Comparison of ENCODE assay signal across 22 cellular contexts in genomic region chr15:66298803-66299251, GRCh38. TPM values are rescaled to one million over a fixed set of nuclear protein-coding genes. Genes with fewer than 3 reads are reported as not detected.
DNase-seq lines count a peak whose midpoint lies in the region; ATAC-seq and TF ChIP-seq lines count a peak whose summit lies in the region.
"Had no signal": no experiment of that assay in that cellular context is flagged by ENCODE, and none has a peak within 500 bp of the region (broad histone marks: within the 10 kb centered on the region; RNA-seq: fewer than 3 reads in every experiment).

No MANE protein-coding gene starts in this region.

- no peaks in the 10 kb centered on the region for H3K27me3 Mint-ChIP-seq in activated naive CD4-positive, alpha-beta T cell treated with anti-CD3 and anti-CD28 coated beads for 36 hours (ENCODE audit: low read depth)
- H3K27me3 Mint-ChIP-seq: naive thymus-derived CD4-positive, alpha-beta T cell; type B pancreatic cell had no signal

- H3K9me3 ChIP-seq in body of pancreas (no peaks in the 10 kb centered on the region), MM.1S (replicated peaks; ENCODE audit: insufficient read depth, low read length) (no peaks in the 10 kb centered on the region)
- H3K9me3 ChIP-seq: heart right ventricle, ovary had no signal

- no peak for ATAC-seq in activated naive CD4-positive, alpha-beta T cell treated with anti-CD3 and anti-CD28 coated beads, Interleukin-2, amount 50 U/mL, for 72 hours
- ATAC-seq in body of pancreas: peak; percentile 13
- ATAC-seq in HG02763 (IDR thresholded peaks at IDR 0.05; ENCODE audit: unreplicated experiment): no peak
- ATAC-seq: activated CD4-positive, CD25-positive, alpha-beta regulatory T cell treated with anti-CD3 and anti-CD28 coated beads, Interleukin-2, amount 50 U/mL, for 24 hours; heart right ventricle; naive thymus-derived CD4-positive, alpha-beta T cell; sciatic nerve; stimulated activated naive CD8-positive, alpha-beta T cell treated with anti-CD3 and anti-CD28 coated beads, Interleukin-15, Interleukin-2, amounts not matched to agents 100 U/mL and 50 U/mL, for 24 hours had no signal

- peaks cover 12% of the 10 kb centered on the region for H3F3A ChIP-seq in MM.1S (ENCODE audit: insufficient read depth, low read length)

- H3K36me3 ChIP-seq in body of pancreas (replicated peaks in 1 of 2; ENCODE audit: insufficient read depth in 1 of 2, low read depth in 2 of 2): no peaks in the 10 kb centered on the region
- no peaks in the 10 kb centered on the region for H3K36me3 ChIP-seq in MM.1S (replicated peaks; ENCODE audit: insufficient read depth, low read length)
- H3K36me3 ChIP-seq: ovary had no signal

- peaks cover 20% of the 10 kb centered on the region for H3K4me1 Mint-ChIP-seq in activated naive CD4-positive, alpha-beta T cell treated with anti-CD3 and anti-CD28 coated beads for 36 hours (ENCODE audit: low read depth)

- H3K4me3 ChIP-seq in body of pancreas: no peak overlapping the region
- no peak overlapping the region for H3K4me3 ChIP-seq in MM.1S (ENCODE audit: low read length)
- H3K4me3 ChIP-seq: heart right ventricle, lung, ovary had no signal

- DNase-seq in activated naive CD4-positive, alpha-beta T cell treated with anti-CD3 and anti-CD28 coated beads, Interleukin-2, amount 50 U/mL, for 72 hours (ENCODE audit: low spot score in 2 of 2): no peak
- DNase-seq in activated naive CD4-positive, alpha-beta T cell treated with anti-CD3 and anti-CD28 coated beads for 36 hours: no peak
- DNase-seq in NCI-H2171 (lab: John Stamatoyannopoulos, UW) (peak; percentile 73), body of pancreas (peak; percentile 55 to 81 (median 60)), NOMO-1 (lab: John Stamatoyannopoulos, UW; ENCODE audit: unreplicated experiment in 2 of 2) (no peak), MM.1S (no peak)
- DNase-seq in effector CD4-positive, alpha-beta T cell: no peak
- DNase-seq: activated effector memory CD4-positive, alpha-beta T cell treated with Interleukin-2 at 50 U/mL for 16 hours; amniotic stem cell; central memory CD4-positive, alpha-beta T cell; heart right ventricle; naive thymus-derived CD4-positive, alpha-beta T cell; NCI-H1048; ovary; SHP77; stimulated activated naive CD8-positive, alpha-beta T cell treated with anti-CD3 and anti-CD28 coated beads, Interleukin-15, Interleukin-2, amounts not matched to agents 100 U/mL and 50 U/mL, for 24 hours had no signal

- intact Hi-C loops in activated naive CD4-positive, alpha-beta T cell treated with anti-CD3 and anti-CD28 coated beads for 36 hours (cut with micrococcal nuclease): no loop called here
- intact Hi-C loops in body of pancreas (cut with DNase I): no loop called here

- H3K79me2 ChIP-seq in MM.1S (ENCODE audit: low read length): peaks cover 33% of the 10 kb centered on the region

- H3K9me3 Mint-ChIP-seq in activated naive CD4-positive, alpha-beta T cell treated with anti-CD3 and anti-CD28 coated beads, Interleukin-2, amount 50 U/mL, for 72 hours: no peaks in the 10 kb centered on the region
- no peaks in the 10 kb centered on the region for H3K9me3 Mint-ChIP-seq in activated naive CD4-positive, alpha-beta T cell treated with anti-CD3 and anti-CD28 coated beads for 36 hours
- H3K9me3 Mint-ChIP-seq: naive thymus-derived CD4-positive, alpha-beta T cell; type B pancreatic cell had no signal

- H3K27ac ChIP-seq in body of pancreas: no peak overlapping the region
- no peak overlapping the region for H3K27ac ChIP-seq in MM.1S (ENCODE audit: low read length)
- H3K27ac ChIP-seq: heart right ventricle, KMS-11, ovary had no signal

- H3K4me2 ChIP-seq in MM.1S (ENCODE audit: low read depth, low read length): no peak overlapping the region
- H3K4me2 ChIP-seq: KMS-11 had no signal

- peak overlapping the region; percentile 53 to 70 for H3K27ac Mint-ChIP-seq in activated naive CD4-positive, alpha-beta T cell treated with anti-CD3 and anti-CD28 coated beads, Interleukin-2, amount 50 U/mL, for 72 hours
- H3K27ac Mint-ChIP-seq in activated naive CD4-positive, alpha-beta T cell treated with anti-CD3 and anti-CD28 coated beads for 36 hours: no peak overlapping the region
- H3K27ac Mint-ChIP-seq: type B pancreatic cell had no signal

- peaks cover 5 to 6% of the 10 kb centered on the region in 2 donors for H3K36me3 Mint-ChIP-seq in activated naive CD4-positive, alpha-beta T cell treated with anti-CD3 and anti-CD28 coated beads, Interleukin-2, amount 50 U/mL, for 72 hours
- H3K36me3 Mint-ChIP-seq in activated naive CD4-positive, alpha-beta T cell treated with anti-CD3 and anti-CD28 coated beads for 36 hours (ENCODE audit: low read depth): peaks cover 15% of the 10 kb centered on the region

- TF ChIP-seq POLR2A in body of pancreas (IDR thresholded peaks at IDR 0.05): no peak

- no peaks in the 10 kb centered on the region for H4K20me1 ChIP-seq in MM.1S (ENCODE audit: insufficient read depth, low read length)

- TF ChIP-seq CTCF in body of pancreas (IDR thresholded peaks at IDR 0.05) (no peak), MM.1S (IDR thresholded peaks at IDR 0.05; ENCODE audit: low read length) (no peak)

- H3K9ac ChIP-seq in MM.1S (ENCODE audit: low read length): no peak overlapping the region
- H3K9ac ChIP-seq: KMS-11 had no signal

- H2AFZ ChIP-seq in MM.1S (ENCODE audit: low read length): no peak overlapping the region

- CTCF ChIA-PET in activated naive CD4-positive, alpha-beta T cell treated with anti-CD3 and anti-CD28 coated beads for 36 hours (lab: Charles Lee): interaction anchor here (0.7 kb wide), 1 partner anchor 11 kb away, joined by 4 read pairs; no protein-coding TSS in a partner anchor

- no peak overlapping the region for H3K4me3 Mint-ChIP-seq in activated naive CD4-positive, alpha-beta T cell treated with anti-CD3 and anti-CD28 coated beads for 36 hours
- H3K4me3 Mint-ChIP-seq: type B pancreatic cell had no signal

- H3K27me3 ChIP-seq in body of pancreas (no peaks in the 10 kb centered on the region), MM.1S (replicated peaks; ENCODE audit: insufficient read depth, low read length) (no peaks in the 10 kb centered on the region)
- H3K27me3 ChIP-seq: heart right ventricle, ovary had no signal

- H3K4me1 ChIP-seq in body of pancreas: peaks cover 28% of the 10 kb centered on the region
- H3K4me1 ChIP-seq in MM.1S (ENCODE audit: low read length): peaks cover 13% of the 10 kb centered on the region; the same call in 1 of the 2 replicates

- no peaks in the 10 kb centered on the region for H3K9me2 ChIP-seq in MM.1S (replicated peaks; ENCODE audit: insufficient read depth, low read length)

- WGBS in body of pancreas, 2 donors: 57 to 58% methylated on average over 4 of the region's 4 CpGs

RNA-seq across cellular contexts. Expression of gene DIS3L, which starts 5.5 kb away (rescaled TPM):
- 10 to 100 TPM; 11.2 to 27.0 TPM for total RNA-seq in activated naive CD4-positive, alpha-beta T cell treated with anti-CD3 and anti-CD28 coated beads, Interleukin-2, amount 50 U/mL, for 72 hours
- 10 to 100 TPM; 24.0 to 24.6 TPM for total RNA-seq in activated naive CD4-positive, alpha-beta T cell treated with anti-CD3 and anti-CD28 coated beads for 36 hours
- 10 to 100 TPM; 17.5 to 17.9 TPM for total RNA-seq in body of pancreas

RNA-seq across cellular contexts. Expression of gene MEGF11, which starts 45.3 kb away (rescaled TPM):
- total RNA-seq in activated naive CD4-positive, alpha-beta T cell treated with anti-CD3 and anti-CD28 coated beads, Interleukin-2, amount 50 U/mL, for 72 hours: not detected
- total RNA-seq in activated naive CD4-positive, alpha-beta T cell treated with anti-CD3 and anti-CD28 coated beads for 36 hours: under 1 TPM in 1 of 2 experiments, not detected in 1; 0.05 TPM
- not detected for total RNA-seq in body of pancreas
- total RNA-seq: heart right ventricle; naive thymus-derived CD4-positive, alpha-beta T cell had no signal

RNA-seq across cellular contexts. Expression of gene TIPIN, which starts 57.7 kb away (rescaled TPM):
- total RNA-seq in activated naive CD4-positive, alpha-beta T cell treated with anti-CD3 and anti-CD28 coated beads, Interleukin-2, amount 50 U/mL, for 72 hours: 10 to 100 TPM; 27.9 to 36.3 TPM
- total RNA-seq in activated naive CD4-positive, alpha-beta T cell treated with anti-CD3 and anti-CD28 coated beads for 36 hours: 10 to 100 TPM; 33.8 to 34.7 TPM
- 1 to 10 TPM; 2.9 to 6.6 TPM for total RNA-seq in body of pancreas

Comparison
In these comparisons a context has a peak if more than half of its experiments do, and no peak if none do; other contexts are left out.
1. DNase-seq: peak in NCI-H2171 (single experiment) and body of pancreas (4 of 4); none in activated naive CD4-positive, alpha-beta T cell treated with anti-CD3 and anti-CD28 coated beads, Interleukin-2, amount 50 U/mL, for 72 hours (0 of 2), activated naive CD4-positive, alpha-beta T cell treated with anti-CD3 and anti-CD28 coated beads for 36 hours (single experiment), NOMO-1 (0 of 2), effector CD4-positive, alpha-beta T cell (single experiment) and MM.1S (single experiment).